Comparison of ENCODE assay signal across 21 cellular contexts in genomic region chr1:7117265-7117598, GRCh38.
DNase-seq lines count a peak whose midpoint lies in the region; ATAC-seq, FAIRE-seq and TF ChIP-seq lines count a peak whose summit lies in the region.
"Had no signal": no experiment of that assay in that cellular context is flagged by ENCODE, and none has a peak within 500 bp of the region (broad histone marks: within the 10 kb centered on the region; RNA-seq: fewer than 3 reads in every experiment).

No MANE protein-coding gene starts in this region.

- H3K4me1 ChIP-seq in SK-N-SH (ENCODE audit: control insufficient read depth in 1 of 2, insufficient read depth in 2 of 2, low read depth in 1 of 2, low read length in 1 of 2) (peaks cover 0 to 10% of the 10 kb centered on the region in 2 experiments; a peak in 1 of 4 replicates), adipocyte (ENCODE audit: control insufficient read depth, insufficient read depth, low read length) (peaks cover 9% of the 10 kb centered on the region), keratinocyte (ENCODE audit: control insufficient read depth, extremely low read depth, insufficient read depth, low read length) (peaks cover 29% of the 10 kb centered on the region), thoracic aorta (ENCODE audit: control insufficient read depth in 1 of 2, low read depth in 2 of 2) (peaks cover 10 to 13% of the 10 kb centered on the region in 2 donors)
- H3K4me1 ChIP-seq: upper lobe of right lung had no signal

- 42% methylated on average over 3 of the region's 3 CpGs for WGBS in SK-N-SH (ENCODE audit: low lambda C conversion rate)

- no peaks in the 10 kb centered on the region for H3K9me1 ChIP-seq in keratinocyte (ENCODE audit: control insufficient read depth, extremely low read depth, insufficient read depth, low read length)

- FAIRE-seq in keratinocyte (lab: Jason Lieb, UNC), result no peak
- FAIRE-seq: D721Med had no signal

- H3K4me1 Mint-ChIP-seq in activated T-cell treated with anti-CD3 and anti-CD28 coated beads, Interleukin-2, amount 50 U/mL, for 72 hours (ENCODE audit: low read depth), result no peaks in the 10 kb centered on the region
- H3K4me1 Mint-ChIP-seq: activated naive CD8-positive, alpha-beta T cell treated with anti-CD3 and anti-CD28 coated beads, Interleukin-2, amount 10 ng/mL, durations not matched to agents 7 days and 5 days had no signal

- no peak for ATAC-seq in SK-N-SH treated with all-trans-retinoic acid at 6 μM for 48 hours
- peak; percentile 30 for ATAC-seq in thoracic aorta (ENCODE audit: insufficient number of reproducible peaks, low FRiP score, low read depth)
- no peak for ATAC-seq in activated T-cell treated with anti-CD3 and anti-CD28 coated beads, Interleukin-2, amount 50 U/mL, for 72 hours (replicated peaks in 1 of 2)
- ATAC-seq: gastroesophageal sphincter; natural killer cell treated with Interleukin-12 subunit alpha and Interleukin-12 subunit beta and Interleukin-15 and Interleukin-18, amount 100 ng/mL, for 72 hours had no signal

- no peak for DNase-seq in SK-N-SH
- DNase-seq in adipocyte (ENCODE audit: low read depth), result no peak
- DNase-seq in keratinocyte (ENCODE audit: low read depth, low spot score), result no peak
- DNase-seq in thoracic aorta (ENCODE audit: low spot score), result no peak
- DNase-seq in A172 (ENCODE audit: low spot score), result no peak
- no peak for DNase-seq in activated T-cell treated with anti-CD3 and anti-CD28 coated beads, Interleukin-2, amount 50 U/mL, for 72 hours
- no peak for DNase-seq in Ammon's horn (ENCODE audit: low spot score)
- DNase-seq: activated CD4-positive, alpha-beta T cell treated with anti-CD3 and anti-CD28 coated beads, Interleukin-2, amount 50 U/mL, for 1 hour; activated CD8-positive, alpha-beta memory T cell treated with anti-CD3 and anti-CD28 coated beads, Interleukin-2, amount 50 U/mL, for 4 hours; activated naive CD8-positive, alpha-beta T cell treated with anti-CD3 and anti-CD28 coated beads, Interleukin-2, amount 10 ng/mL, durations not matched to agents 7 days and 5 days; dermis blood vessel endothelial cell; MM.1S; NCI-H146; stimulated activated CD4-positive, alpha-beta T cell treated with anti-CD3 and anti-CD28 coated beads, Interleukin-4, amount 100 ng/mL, for 4 hours; upper lobe of right lung had no signal

- peak; percentile 44; the same call in 1 of the 2 replicates for TF ChIP-seq CTCF in SK-N-SH (IDR thresholded peaks at IDR 0.05)
- TF ChIP-seq CTCF in keratinocyte (optimal IDR thresholded peaks at IDR 0.05 in 1 of 3, IDR thresholded peaks at IDR 0.05 in 1 of 3, conservative IDR thresholded peaks at IDR 0.05 in 1 of 3; ENCODE audit: extremely low read depth in 1 of 3, insufficient read depth in 2 of 3, low read length in 3 of 3), result no peak
- TF ChIP-seq CTCF in thoracic aorta (IDR thresholded peaks at IDR 0.05), result no peak

- H3K27me3 Mint-ChIP-seq in activated T-cell treated with anti-CD3 and anti-CD28 coated beads, Interleukin-2, amount 50 U/mL, for 72 hours (ENCODE audit: low read depth), result no peaks in the 10 kb centered on the region
- H3K27me3 Mint-ChIP-seq: activated naive CD8-positive, alpha-beta T cell treated with anti-CD3 and anti-CD28 coated beads, Interleukin-2, amount 10 ng/mL, durations not matched to agents 7 days and 5 days had no signal

- CTCF ChIA-PET in SK-N-SH (lab: Yijun Ruan, JAX), result interaction anchor here (1.6 kb wide), 1 partner anchor 75 kb away, joined by 5 read pairs; no protein-coding TSS in a partner anchor

- POLR2A ChIA-PET in SK-N-SH (lab: Yijun Ruan, JAX), result no interaction called here

- no peaks in the 10 kb centered on the region for H3K36me3 ChIP-seq in SK-N-SH (replicated peaks in 1 of 2; ENCODE audit: control insufficient read depth in 1 of 2, insufficient read depth in 2 of 2, low read length in 1 of 2)
- H3K36me3 ChIP-seq in adipocyte (ENCODE audit: control insufficient read depth, insufficient read depth, low read length, severe bottlenecking), result no peaks in the 10 kb centered on the region
- H3K36me3 ChIP-seq in keratinocyte (ENCODE audit: control insufficient read depth in 2 of 2, extremely low read depth in 1 of 2, insufficient read depth in 2 of 2, low read length in 2 of 2), result no peaks in the 10 kb centered on the region
- H3K36me3 ChIP-seq in thoracic aorta, result no peaks in the 10 kb centered on the region
- H3K36me3 ChIP-seq: brain microvascular endothelial cell, gastroesophageal sphincter, upper lobe of right lung had no signal

- no peak for TF ChIP-seq EP300 in SK-N-SH (IDR thresholded peaks at IDR 0.05; ENCODE audit: borderline replicate concordance in 1 of 2, low read depth in 1 of 2, low read length in 1 of 2)

- no peak overlapping the region for H3K27ac Mint-ChIP-seq in activated T-cell treated with anti-CD3 and anti-CD28 coated beads, Interleukin-2, amount 50 U/mL, for 72 hours
- H3K27ac Mint-ChIP-seq: activated naive CD8-positive, alpha-beta T cell treated with anti-CD3 and anti-CD28 coated beads, Interleukin-2, amount 10 ng/mL, durations not matched to agents 7 days and 5 days; natural killer cell treated with Interleukin-12 subunit alpha and Interleukin-12 subunit beta and Interleukin-15 and Interleukin-18, amount 100 ng/mL, for 72 hours had no signal

- H4K20me1 ChIP-seq in SK-N-SH (ENCODE audit: insufficient read depth) (no peaks in the 10 kb centered on the region), keratinocyte (ENCODE audit: control insufficient read depth, extremely low read depth, insufficient read depth, low read length) (no peaks in the 10 kb centered on the region)

- no peaks in the 10 kb centered on the region for H3K27me3 ChIP-seq in SK-N-SH (ENCODE audit: insufficient read depth)
- H3K27me3 ChIP-seq in adipocyte (replicated peaks; ENCODE audit: control insufficient read depth, insufficient read depth, low read length), result peaks cover 10% of the 10 kb centered on the region
- no peaks in the 10 kb centered on the region for H3K27me3 ChIP-seq in keratinocyte (ENCODE audit: control insufficient read depth, extremely low read depth, insufficient read depth, low read length)
- no peaks in the 10 kb centered on the region for H3K27me3 ChIP-seq in thoracic aorta (replicated peaks; ENCODE audit: insufficient read depth)
- H3K27me3 ChIP-seq: brain microvascular endothelial cell, gastroesophageal sphincter, upper lobe of right lung had no signal

- peak overlapping the region in 1 of 2 experiments; percentile 82; a peak in 2 of 4 replicates for H3K27ac ChIP-seq in SK-N-SH (ENCODE audit: low read depth in 2 of 2, low read length in 1 of 2)
- H3K27ac ChIP-seq in keratinocyte (ENCODE audit: control insufficient read depth, insufficient read depth, low read length), result peak overlapping the region; percentile 94
- H3K27ac ChIP-seq in thoracic aorta, result peak overlapping the region in 1 of 2 donors; percentile 65
- H3K27ac ChIP-seq: C4-2B, gastroesophageal sphincter, upper lobe of right lung had no signal

- H3K4me2 ChIP-seq in SK-N-SH (peak overlapping the region; percentile 50; the same call in 1 of the 2 replicates), keratinocyte (ENCODE audit: control insufficient read depth, extremely low read depth, insufficient read depth, low read depth, low read length) (peak overlapping the region; percentile 89)

- H2AFZ ChIP-seq in SK-N-SH (ENCODE audit: low read depth) (no peak overlapping the region), keratinocyte (ENCODE audit: control insufficient read depth, low read length) (peak overlapping the region; percentile 62)

- TF ChIP-seq RAD21 in SK-N-SH (IDR thresholded peaks at IDR 0.05; ENCODE audit: low read length), result no peak

- H3K36me3 Mint-ChIP-seq in activated T-cell treated with anti-CD3 and anti-CD28 coated beads, Interleukin-2, amount 50 U/mL, for 72 hours (ENCODE audit: insufficient read depth in 2 of 2), result peaks cover 0 to 3% of the 10 kb centered on the region in 2 donors
- H3K36me3 Mint-ChIP-seq: activated naive CD8-positive, alpha-beta T cell treated with anti-CD3 and anti-CD28 coated beads, Interleukin-2, amount 10 ng/mL, durations not matched to agents 7 days and 5 days had no signal

- H3K79me2 ChIP-seq in SK-N-SH (ENCODE audit: insufficient read depth), result no peaks in the 10 kb centered on the region
- no peaks in the 10 kb centered on the region for H3K79me2 ChIP-seq in keratinocyte (ENCODE audit: control insufficient read depth, insufficient read depth, low read length)

- H3K4me3 ChIP-seq in SK-N-SH (ENCODE audit: low read depth in 2 of 2, low read length in 1 of 2) (peak overlapping the region in 1 of 2 experiments; percentile 39; a peak in 1 of 4 replicates), adipocyte (ENCODE audit: low read length) (peak overlapping the region; percentile 36), keratinocyte (ENCODE audit: control insufficient read depth in 2 of 3, extremely low read depth in 1 of 3, insufficient read depth in 2 of 3, low read depth in 1 of 3, low read length in 3 of 3) (peak overlapping the region in 2 of 3 experiments; percentile 13 to 71), thoracic aorta (peak overlapping the region; percentile 55)
- H3K4me3 ChIP-seq: gastroesophageal sphincter, upper lobe of right lung had no signal

- H3K9me3 Mint-ChIP-seq in activated T-cell treated with anti-CD3 and anti-CD28 coated beads, Interleukin-2, amount 50 U/mL, for 72 hours, result peaks cover 0 to 4% of the 10 kb centered on the region in 2 donors

- H3K9ac ChIP-seq in SK-N-SH, result no peak overlapping the region
- H3K9ac ChIP-seq in adipocyte (ENCODE audit: low read length), result no peak overlapping the region
- H3K9ac ChIP-seq in keratinocyte (ENCODE audit: control insufficient read depth, extremely low read depth, insufficient read depth, low read length), result peak overlapping the region; percentile 79

- H3K9me2 ChIP-seq in SK-N-SH, result no peaks in the 10 kb centered on the region

- no peak overlapping the region for H3K4me3 Mint-ChIP-seq in activated T-cell treated with anti-CD3 and anti-CD28 coated beads, Interleukin-2, amount 50 U/mL, for 72 hours
- H3K4me3 Mint-ChIP-seq: activated naive CD8-positive, alpha-beta T cell treated with anti-CD3 and anti-CD28 coated beads, Interleukin-2, amount 10 ng/mL, durations not matched to agents 7 days and 5 days; natural killer cell treated with Interleukin-12 subunit alpha and Interleukin-12 subunit beta and Interleukin-15 and Interleukin-18, amount 100 ng/mL, for 72 hours had no signal

- no peaks in the 10 kb centered on the region for H3K9me3 ChIP-seq in SK-N-SH
- peaks cover 4% of the 10 kb centered on the region for H3K9me3 ChIP-seq in adipocyte (ENCODE audit: control insufficient read depth, low read length)
- H3K9me3 ChIP-seq in keratinocyte (ENCODE audit: control insufficient read depth, low read depth, low read length), result no peaks in the 10 kb centered on the region
- no peaks in the 10 kb centered on the region for H3K9me3 ChIP-seq in thoracic aorta
- H3K9me3 ChIP-seq: gastroesophageal sphincter, upper lobe of right lung had no signal

- dilution Hi-C loops in keratinocyte (cut with MboI; ENCODE audit: extremely low pct_ligation_motif_present, low sequenced_read_pairs), result no loop called here

- peaks cover 10% of the 10 kb centered on the region for H3F3A ChIP-seq in SK-N-SH (replicated peaks; ENCODE audit: insufficient read depth)

TF ChIP-seq in SK-N-SH, 30 proteins besides CTCF, POLR2A, EP300 and RAD21 (continues in another document):
- no peak for TF ChIP-seq ELF1 (IDR thresholded peaks at IDR 0.05)

TF ChIP-seq in SK-N-SH treated with all-trans-retinoic acid at 6 μM for 48 hours, 23 proteins besides CTCF, POLR2A, EP300 and RAD21 (continues in another document):
- TF ChIP-seq ZNF565 (CRISPR knock-in tag; conservative IDR thresholded peaks at IDR 0.05; ENCODE audit: low read depth), result no peak
- TF ChIP-seq TCF4 (CRISPR knock-in tag; IDR thresholded peaks at IDR 0.05; ENCODE audit: borderline replicate concordance), result no peak
